In genomic region chr7:32691923-32692815, GRCh38 we compare ENCODE assay signal across 8 cellular contexts.
DNase-seq lines count a peak whose midpoint lies in the region; ATAC-seq and TF ChIP-seq lines count a peak whose summit lies in the region.
"Not testable (repeated sequence)": the region's sequence is repeated elsewhere in the genome, so short reads cannot be mapped to it uniquely, and the experiment has no call there.

No MANE protein-coding gene starts in this region.

- TF ChIP-seq CTCF in GM10248 (IDR thresholded peaks at IDR 0.05; ENCODE audit: control extremely low read depth, extremely low read depth, low read depth, missing control alignments), result peak; percentile 31
- TF ChIP-seq CTCF in OCI-LY1 (IDR thresholded peaks at IDR 0.05; ENCODE audit: low read length), result peak; percentile 56; the same call in 1 of the 2 replicates
- peak; percentile 56 for TF ChIP-seq CTCF in type B pancreatic cell (conservative IDR thresholded peaks at IDR 0.05)

- not testable (repeated sequence) for H3K79me2 ChIP-seq in OCI-LY1 (ENCODE audit: insufficient read depth, low read length)

- not testable (repeated sequence) for H3K27me3 ChIP-seq in OCI-LY1 (ENCODE audit: insufficient read depth, low read length)

- not testable (repeated sequence) for H3F3A ChIP-seq in OCI-LY1 (ENCODE audit: insufficient read depth, low read length)

- H2AFZ ChIP-seq in OCI-LY1 (ENCODE audit: low read length), result not testable (repeated sequence)

- not testable (repeated sequence) for H3K9me3 ChIP-seq in OCI-LY1 (ENCODE audit: low read length)

- not testable (repeated sequence) for H3K36me3 ChIP-seq in OCI-LY1 (ENCODE audit: insufficient read depth, low read length)

- not testable (repeated sequence) for H3K9me3 Mint-ChIP-seq in activated T-cell treated with anti-CD3 and anti-CD28 coated beads, Interleukin-2, amount 50 U/mL, for 24 hours; type B pancreatic cell

- not testable (repeated sequence) for H3K4me3 ChIP-seq in OCI-LY1 (ENCODE audit: low read depth, low read length, poor library complexity, severe bottlenecking)

- H4K20me1 ChIP-seq in OCI-LY1 (ENCODE audit: insufficient read depth, low read length), result not testable (repeated sequence)

- H3K27ac ChIP-seq in OCI-LY1 (ENCODE audit: low read depth, low read length, poor library complexity, severe bottlenecking), result not testable (repeated sequence)

- H3K4me2 ChIP-seq in OCI-LY1 (ENCODE audit: low read length), result peak overlapping the region; percentile 31; the same call in 1 of the 2 replicates

- not testable (repeated sequence) for H3K36me3 Mint-ChIP-seq in activated T-cell treated with anti-CD3 and anti-CD28 coated beads, Interleukin-2, amount 50 U/mL, for 24 hours (ENCODE audit: low read depth); type B pancreatic cell

- H3K4me1 ChIP-seq in OCI-LY1 (ENCODE audit: insufficient read depth, low read length, severe bottlenecking), result not testable (repeated sequence)

- not testable (repeated sequence) for DNase-seq in GM10248 (ENCODE audit: extremely low spot score); type B pancreatic cell (ENCODE audit: extremely low spot score, unreplicated experiment)
- DNase-seq in activated T-cell treated with anti-CD3 and anti-CD28 coated beads, Interleukin-2, amount 50 U/mL, for 24 hours, result peak; percentile 45
- DNase-seq in fibroblast of gingiva (ENCODE audit: low read depth) (peak; percentile 57), myocyte (ENCODE audit: low read depth) (peak; percentile 61)

- H3K9me2 ChIP-seq in OCI-LY1 (ENCODE audit: low read depth, low read length), result not testable (repeated sequence)

- not testable (repeated sequence) for H3K4me3 Mint-ChIP-seq in activated T-cell treated with anti-CD3 and anti-CD28 coated beads, Interleukin-2, amount 50 U/mL, for 24 hours; type B pancreatic cell

- ATAC-seq in GM21737 (IDR thresholded peaks at IDR 0.05; ENCODE audit: unreplicated experiment), result peak; percentile 71
- ATAC-seq in HG03520 (IDR thresholded peaks at IDR 0.05; ENCODE audit: unreplicated experiment), result peak; percentile 79

- H3K9ac ChIP-seq in OCI-LY1 (ENCODE audit: low read length), result not testable (repeated sequence)

- H3K4me1 Mint-ChIP-seq in activated T-cell treated with anti-CD3 and anti-CD28 coated beads, Interleukin-2, amount 50 U/mL, for 24 hours (ENCODE audit: low read depth); type B pancreatic cell (ENCODE audit: unreplicated experiment): not testable (repeated sequence)

- POLR2A ChIA-PET in GM10248 (lab: Yijun Ruan, JAX), result not testable (repeated sequence)

- CTCF ChIA-PET in GM10248 (lab: Yijun Ruan, JAX), result interaction anchor here (0.7 to 1.8 kb wide), 2 partner anchors 108 to 416 kb away, joined by 3 to 5 read pairs; no protein-coding TSS in a partner anchor

- peaks cover 11% of the 10 kb centered on the region for H3K27me3 Mint-ChIP-seq in activated T-cell treated with anti-CD3 and anti-CD28 coated beads, Interleukin-2, amount 50 U/mL, for 24 hours
- H3K27me3 Mint-ChIP-seq in type B pancreatic cell, result not testable (repeated sequence)

- not testable (repeated sequence) for H3K27ac Mint-ChIP-seq in activated T-cell treated with anti-CD3 and anti-CD28 coated beads, Interleukin-2, amount 50 U/mL, for 24 hours; type B pancreatic cell
